ENCODE assay signal across 8 cellular contexts in the genomic region with DNA sequence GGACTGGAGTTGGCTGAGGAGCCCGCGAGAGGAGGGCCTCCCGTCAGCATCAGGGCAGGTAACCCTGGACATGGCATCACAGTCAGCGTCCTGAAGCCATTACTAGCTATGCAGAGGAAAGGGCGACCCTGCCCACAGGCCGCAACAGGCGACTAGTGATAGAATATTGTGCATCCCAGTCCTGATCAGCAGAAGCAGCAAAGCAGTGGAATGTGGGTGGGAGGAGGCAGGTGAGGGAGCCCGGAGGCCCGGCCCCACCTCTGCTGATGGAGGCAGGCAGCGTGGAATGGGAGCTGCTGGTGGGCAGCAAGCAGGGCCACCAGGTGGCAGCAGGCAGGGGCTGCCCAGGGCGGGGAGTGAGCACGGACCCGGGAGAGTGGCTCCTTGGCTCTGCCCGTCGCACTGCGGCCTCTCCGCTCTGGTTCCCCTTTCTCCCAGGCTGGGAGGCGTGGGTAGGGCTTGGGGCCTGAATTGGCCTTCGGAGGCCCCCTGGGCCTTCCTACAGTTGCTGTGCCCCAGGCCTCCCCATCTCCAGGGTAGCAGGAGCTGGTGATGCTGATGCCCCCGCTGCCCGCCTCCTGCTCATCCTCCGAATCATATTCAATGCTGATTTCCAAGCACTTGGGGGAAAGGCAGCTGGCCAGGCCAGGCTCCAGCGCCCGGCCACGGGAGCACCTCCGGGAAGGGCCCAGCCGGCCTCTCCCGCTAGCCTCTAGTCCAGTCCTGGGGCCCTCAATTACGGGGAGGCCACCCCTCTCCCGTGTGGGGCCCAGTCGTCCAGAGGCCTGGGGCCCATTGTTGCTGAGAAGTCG. TPM values are rescaled to one million over a fixed set of nuclear protein-coding genes. Genes with fewer than 3 reads are reported as not detected.
DNase-seq lines count a peak whose midpoint lies in the region; ATAC-seq, FAIRE-seq and TF ChIP-seq lines count a peak whose summit lies in the region.
"Had no signal": no experiment of that assay in that cellular context is flagged by ENCODE, and none has a peak within 500 bp of the region (broad histone marks: within the 10 kb centered on the region; RNA-seq: fewer than 3 reads in every experiment).

No MANE protein-coding gene starts in this region.

- H3K9me1 ChIP-seq in endothelial cell of umbilical vein (replicated peaks; ENCODE audit: control insufficient read depth, extremely low read depth, insufficient read depth, low read length): no peaks in the 10 kb centered on the region

- CTCF ChIA-PET in endothelial cell of umbilical vein (lab: Charles Lee): interaction anchor here (0.8 to 2.8 kb wide), 8 partner anchors 9 to 142 kb away, joined by 3 to 26 read pairs (median 4); a partner anchor contains a TSS

- dilution Hi-C loops in endothelial cell of umbilical vein (cut with MboI; ENCODE audit: extremely low pct_ligation_motif_present, low sequenced_read_pairs): no loop called here

- H3K4me1 ChIP-seq in DOHH2 (ENCODE audit: control insufficient read depth, low read length): no peaks in the 10 kb centered on the region
- H3K4me1 ChIP-seq in Loucy (ENCODE audit: insufficient read depth, low read length, poor library complexity, severe bottlenecking): no peaks in the 10 kb centered on the region
- no peaks in the 10 kb centered on the region for H3K4me1 ChIP-seq in endothelial cell of umbilical vein (ENCODE audit: control insufficient read depth, extremely low read depth, insufficient read depth, low read length)

- TF ChIP-seq POLR2A in endothelial cell of umbilical vein (IDR thresholded peaks at IDR 0.05; ENCODE audit: low read depth, low read length): no peak

- H3K9me3 ChIP-seq in DOHH2 (ENCODE audit: control insufficient read depth, insufficient read depth, low read length) (no peaks in the 10 kb centered on the region), Loucy (ENCODE audit: insufficient read depth, low read depth, low read length) (no peaks in the 10 kb centered on the region), endothelial cell of umbilical vein (replicated peaks; ENCODE audit: control insufficient read depth, insufficient read depth, low read length) (no peaks in the 10 kb centered on the region)

- no peak overlapping the region for H3K4me3 Mint-ChIP-seq in osteocyte (ENCODE audit: unreplicated experiment)
- H3K4me3 Mint-ChIP-seq: activated naive CD8-positive, alpha-beta T cell had no signal

- no peak for ATAC-seq in GM21717 (IDR thresholded peaks at IDR 0.05; ENCODE audit: unreplicated experiment)
- ATAC-seq in HG02588 (IDR thresholded peaks at IDR 0.05; ENCODE audit: unreplicated experiment): no peak

- peaks cover 9% of the 10 kb centered on the region for H3K27me3 Mint-ChIP-seq in osteocyte (ENCODE audit: unreplicated experiment)
- H3K27me3 Mint-ChIP-seq: activated naive CD8-positive, alpha-beta T cell had no signal

- no peak overlapping the region for H3K27ac Mint-ChIP-seq in osteocyte (ENCODE audit: unreplicated experiment)
- H3K27ac Mint-ChIP-seq: activated naive CD8-positive, alpha-beta T cell had no signal

- H3K9ac ChIP-seq in Loucy (ENCODE audit: low read depth, low read length, poor library complexity, severe bottlenecking) (no peak overlapping the region), endothelial cell of umbilical vein (replicated peaks; ENCODE audit: extremely low read depth, insufficient read depth, low read length) (no peak overlapping the region)

- H3K79me2 ChIP-seq in DOHH2 (ENCODE audit: control insufficient read depth, low read length) (no peaks in the 10 kb centered on the region), Loucy (ENCODE audit: insufficient read depth, low read length) (no peaks in the 10 kb centered on the region), endothelial cell of umbilical vein (ENCODE audit: control insufficient read depth, insufficient read depth, low read length) (no peaks in the 10 kb centered on the region)

- H3K4me2 ChIP-seq in DOHH2 (ENCODE audit: low read length): no peak overlapping the region
- H3K4me2 ChIP-seq in Loucy (ENCODE audit: low read depth, low read length, poor library complexity, severe bottlenecking): no peak overlapping the region
- H3K4me2 ChIP-seq in endothelial cell of umbilical vein (ENCODE audit: insufficient read depth, low read length): no peak overlapping the region

- no peak for FAIRE-seq in endothelial cell of umbilical vein (lab: Jason Lieb, UNC)

- POLR2A ChIA-PET in endothelial cell of umbilical vein (lab: Charles Lee): no interaction called here

- no peaks in the 10 kb centered on the region for H3K9me3 Mint-ChIP-seq in osteocyte (ENCODE audit: unreplicated experiment)

- BruUV-seq in endothelial cell of umbilical vein (replicated peaks; lab: Mats Ljungman, UMichigan): no TSS peak

- H3F3A ChIP-seq in DOHH2 (ENCODE audit: control insufficient read depth, insufficient read depth): no peaks in the 10 kb centered on the region
- H3F3A ChIP-seq in Loucy (ENCODE audit: low read depth): no peaks in the 10 kb centered on the region

- no peaks in the 10 kb centered on the region for H3K36me3 ChIP-seq in DOHH2 (ENCODE audit: control insufficient read depth, low read length)
- peaks cover 41% of the 10 kb centered on the region; the same call in 1 of the 2 replicates for H3K36me3 ChIP-seq in Loucy (ENCODE audit: insufficient read depth, low read length)
- no peaks in the 10 kb centered on the region for H3K36me3 ChIP-seq in endothelial cell of umbilical vein (ENCODE audit: control insufficient read depth in 2 of 2, extremely low read depth in 1 of 2, insufficient read depth in 2 of 2, low read length in 2 of 2)

- H3K9me2 ChIP-seq in DOHH2 (replicated peaks; ENCODE audit: control insufficient read depth, low read length) (no peaks in the 10 kb centered on the region), Loucy (replicated peaks; ENCODE audit: low read depth, low read length) (no peaks in the 10 kb centered on the region)

- H3K4me3 ChIP-seq in DOHH2 (ENCODE audit: low read length): no peak overlapping the region
- H3K4me3 ChIP-seq in Loucy (ENCODE audit: low read length, poor library complexity, severe bottlenecking): no peak overlapping the region
- H3K4me3 ChIP-seq in endothelial cell of umbilical vein (replicated peaks in 1 of 3; ENCODE audit: insufficient read depth in 1 of 3, low read depth in 1 of 3, low read length in 3 of 3): no peak overlapping the region

- H3K27ac ChIP-seq in DOHH2 (ENCODE audit: low read depth, low read length) (no peak overlapping the region), endothelial cell of umbilical vein (ENCODE audit: insufficient read depth, low read depth, low read length) (no peak overlapping the region)

- H4K20me1 ChIP-seq in DOHH2 (ENCODE audit: control insufficient read depth, insufficient read depth, low read depth, low read length) (no peaks in the 10 kb centered on the region), Loucy (ENCODE audit: insufficient read depth, low read length, poor library complexity, severe bottlenecking) (no peaks in the 10 kb centered on the region), endothelial cell of umbilical vein (replicated peaks; ENCODE audit: control insufficient read depth, extremely low read depth, insufficient read depth, low read length) (no peaks in the 10 kb centered on the region)

- H3K36me3 Mint-ChIP-seq in osteocyte (ENCODE audit: unreplicated experiment): no peaks in the 10 kb centered on the region

- H2AFZ ChIP-seq in Loucy (ENCODE audit: low read length) (no peak overlapping the region), endothelial cell of umbilical vein (ENCODE audit: low read depth, low read length) (no peak overlapping the region)

- intact Hi-C loops in endothelial cell of umbilical vein (cut with micrococcal nuclease): loop anchor here (1.0 kb wide), 1 partner anchor 139 kb away; no protein-coding TSS in a partner anchor

- H3K4me1 Mint-ChIP-seq in osteocyte (ENCODE audit: unreplicated experiment): no peaks in the 10 kb centered on the region

- no peaks in the 10 kb centered on the region for H3K27me3 ChIP-seq in DOHH2 (ENCODE audit: control insufficient read depth, low read length)
- no peaks in the 10 kb centered on the region for H3K27me3 ChIP-seq in Loucy (ENCODE audit: insufficient read depth, low read length, poor library complexity, severe bottlenecking)
- no peaks in the 10 kb centered on the region for H3K27me3 ChIP-seq in endothelial cell of umbilical vein (ENCODE audit: control insufficient read depth in 2 of 2, insufficient read depth in 2 of 2, low read length in 2 of 2)

- TF ChIP-seq CTCF in DOHH2 (IDR thresholded peaks at IDR 0.05; ENCODE audit: low read depth, low read length, poor library complexity, severe bottlenecking) (peak; percentile 39), Loucy (conservative IDR thresholded peaks at IDR 0.05; ENCODE audit: low read length) (peak; percentile 47), endothelial cell of umbilical vein (IDR thresholded peaks at IDR 0.05; ENCODE audit: extremely low read depth in 1 of 2, insufficient read depth in 1 of 2, low read depth in 1 of 2, low read length in 2 of 2) (peak; percentile 18 to 63), osteocyte (IDR thresholded peaks at IDR 0.05) (peak; percentile 16)

- DNase-seq in endothelial cell of umbilical vein (ENCODE audit: low read depth, low spot score) (no peak), osteocyte (ENCODE audit: extremely low spot score, unreplicated experiment) (peak; percentile 81), HK-2 (ENCODE audit: unreplicated experiment) (no peak)

RNA-seq across cellular contexts. Expression of a gene that starts 20.2 kb away (rescaled TPM):
- not detected in 2 replicates for total RNA-seq in endothelial cell of umbilical vein
- not detected in 2 replicates for polyA plus RNA-seq in endothelial cell of umbilical vein
- polyA plus RNA-seq in endothelial cell of umbilical vein (2011; cell fraction: cytosol; rRNA removed): not detected in 2 replicates
- not detected in 2 replicates for polyA plus RNA-seq in endothelial cell of umbilical vein (2011; cell fraction: nucleus; rRNA removed)
- polyA plus RNA-seq in endothelial cell of umbilical vein (2012): not detected in 2 replicates
- polyA minus RNA-seq in endothelial cell of umbilical vein: not detected in 2 replicates
- not detected for polyA minus RNA-seq in endothelial cell of umbilical vein (2011; cell fraction: cytosol; rRNA and poly(A)+ RNA removed)
- not detected in 2 replicates for polyA minus RNA-seq in endothelial cell of umbilical vein (2011; cell fraction: nucleus; rRNA and poly(A)+ RNA removed)
- 0.05 TPM in 1 of 2 replicates, not detected in the other for total RNA-seq in osteocyte

RNA-seq across cellular contexts. Expression of a gene that starts 27.6 kb away (rescaled TPM):
- not detected in 2 replicates for total RNA-seq in endothelial cell of umbilical vein
- polyA plus RNA-seq in endothelial cell of umbilical vein: 0.02 TPM in 1 of 2 replicates, not detected in the other
- polyA plus RNA-seq in endothelial cell of umbilical vein (2011; cell fraction: cytosol; rRNA removed): 0.01 TPM in 1 of 2 replicates, not detected in the other
- 0.04 TPM in 1 of 2 replicates, not detected in the other for polyA plus RNA-seq in endothelial cell of umbilical vein (2011; cell fraction: nucleus; rRNA removed)
- polyA plus RNA-seq in endothelial cell of umbilical vein (2012): 0.05 TPM in 1 of 2 replicates, not detected in the other
- polyA minus RNA-seq in endothelial cell of umbilical vein: 0.10 TPM in 1 of 2 replicates, not detected in the other
- not detected for polyA minus RNA-seq in endothelial cell of umbilical vein (2011; cell fraction: cytosol; rRNA and poly(A)+ RNA removed)
- polyA minus RNA-seq in endothelial cell of umbilical vein (2011; cell fraction: nucleus; rRNA and poly(A)+ RNA removed): not detected in 2 replicates
- not detected in 2 replicates for total RNA-seq in osteocyte

RNA-seq across cellular contexts. Expression of a gene that starts 43.6 kb away (rescaled TPM):
- total RNA-seq in endothelial cell of umbilical vein: 70.9 and 77.5 TPM in 2 replicates
- 112 and 154 TPM in 2 replicates for polyA plus RNA-seq in endothelial cell of umbilical vein
- 103 and 166 TPM in 2 replicates for polyA plus RNA-seq in endothelial cell of umbilical vein (2011; cell fraction: cytosol; rRNA removed)
- polyA plus RNA-seq in endothelial cell of umbilical vein (2011; cell fraction: nucleus; rRNA removed): 58.2 and 63.9 TPM in 2 replicates
- 136 and 149 TPM in 2 replicates for polyA plus RNA-seq in endothelial cell of umbilical vein (2012)
- polyA minus RNA-seq in endothelial cell of umbilical vein: 101 and 131 TPM in 2 replicates
- 42.7 TPM for polyA minus RNA-seq in endothelial cell of umbilical vein (2011; cell fraction: cytosol; rRNA and poly(A)+ RNA removed)
- polyA minus RNA-seq in endothelial cell of umbilical vein (2011; cell fraction: nucleus; rRNA and poly(A)+ RNA removed): 17.9 and 22.6 TPM in 2 replicates
- 77.0 and 80.6 TPM in 2 replicates for total RNA-seq in osteocyte
